21 cellular contexts compared by ENCODE assay signal in the genomic region with DNA sequence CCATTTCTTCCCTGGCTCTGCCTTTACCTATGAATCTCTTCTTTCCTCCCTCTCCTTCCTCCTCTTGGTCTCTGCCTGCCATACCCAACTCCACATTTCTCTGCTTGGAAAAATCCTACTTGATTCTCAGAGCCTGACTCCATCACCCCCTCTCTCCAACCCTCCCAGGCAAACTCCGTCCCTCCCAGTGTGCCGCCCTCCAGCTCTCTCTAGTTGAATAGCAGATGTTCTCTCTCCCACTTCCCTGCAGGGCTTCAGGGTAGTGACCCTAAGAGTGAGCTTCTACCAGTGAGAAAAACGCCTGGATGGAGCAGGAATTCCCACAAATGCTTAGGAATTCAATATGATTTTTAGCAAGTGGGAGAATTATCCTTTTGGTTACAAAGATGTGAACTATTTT.
"Had no signal": no experiment of that assay in that cellular context is flagged by ENCODE, and none has a peak within 500 bp of the region (broad histone marks: within the 10 kb centered on the region; RNA-seq: fewer than 3 reads in every experiment).

No MANE protein-coding gene starts in this region.

- H3K27ac ChIP-seq: body of pancreas, dorsolateral prefrontal cortex, lower lobe of right lung, psoas muscle, SJSA1, suprapubic skin had no signal

- H3K4me3 Mint-ChIP-seq: activated CD8-positive, alpha-beta T cell treated with anti-CD3 and anti-CD28 coated beads, Interleukin-2, amount 10 ng/mL, durations not matched to agents 7 days and 5 days; activated naive CD8-positive, alpha-beta T cell treated with anti-CD3 and anti-CD28 coated beads, Interleukin-2, amount 10 ng/mL, durations not matched to agents 7 days and 5 days; activated T-cell treated with anti-CD3 and anti-CD28 coated beads, Interleukin-2, amount 50 U/mL, for 4 hours; stimulated activated naive CD8-positive, alpha-beta T cell treated with anti-CD3 and anti-CD28 coated beads, Interleukin-15, amount 100 ng/mL, for 72 hours; T-helper 1 cell treated with Interleukin-12 subunit alpha and Interleukin-12 subunit beta and Interleukin-4 antibody, amounts not matched to agents 30 μg/mL and 1 μg/mL, for 36 hours had no signal

- DNase-seq: activated CD4-positive, alpha-beta T cell treated with anti-CD3 and anti-CD28 coated beads for 48 hours; activated CD8-positive, alpha-beta T cell treated with anti-CD3 and anti-CD28 coated beads, Interleukin-2, amount 10 ng/mL, durations not matched to agents 7 days and 5 days; activated gamma-delta T cell treated with Interleukin-2 at 50 U/mL for 16 hours; activated naive CD8-positive, alpha-beta T cell treated with anti-CD3 and anti-CD28 coated beads, Interleukin-2, amount 10 ng/mL, durations not matched to agents 7 days and 5 days; activated T-cell treated with anti-CD3 and anti-CD28 coated beads, Interleukin-2, amount 50 U/mL, for 4 hours; body of pancreas; central memory CD4-positive, alpha-beta T cell; dorsolateral prefrontal cortex; erythroblast; foreskin melanocyte; glutamatergic neuron; hippocampal formation; lower lobe of right lung; psoas muscle; right cardiac atrium; stimulated activated naive CD8-positive, alpha-beta T cell treated with anti-CD3 and anti-CD28 coated beads, Interleukin-15, amount 100 ng/mL, for 72 hours; trophoblast cell had no signal

- H3K36me3 Mint-ChIP-seq: natural killer cell treated with Interleukin-12 subunit alpha and Interleukin-12 subunit beta and Interleukin-15 and Interleukin-18, amount 100 ng/mL, for 72 hours had no signal

- ATAC-seq: activated CD8-positive, alpha-beta T cell treated with anti-CD3 and anti-CD28 coated beads, Interleukin-2, amount 10 ng/mL, durations not matched to agents 7 days and 5 days; activated T-cell treated with anti-CD3 and anti-CD28 coated beads, Interleukin-2, amount 50 U/mL, for 4 hours; body of pancreas; natural killer cell treated with Interleukin-12 subunit alpha and Interleukin-12 subunit beta and Interleukin-15 and Interleukin-18, amount 100 ng/mL, for 72 hours; psoas muscle; right cardiac atrium; stimulated activated naive CD8-positive, alpha-beta T cell treated with anti-CD3 and anti-CD28 coated beads, Interleukin-15, amount 100 ng/mL, for 72 hours had no signal

- H3K4me3 ChIP-seq: body of pancreas, dorsolateral prefrontal cortex, lower lobe of right lung, psoas muscle, SJSA1, suprapubic skin had no signal

- H3K9me3 ChIP-seq: body of pancreas, lower lobe of right lung, psoas muscle, SJSA1, suprapubic skin had no signal

- H3K27ac Mint-ChIP-seq: activated naive CD8-positive, alpha-beta T cell treated with anti-CD3 and anti-CD28 coated beads, Interleukin-2, amount 10 ng/mL, durations not matched to agents 7 days and 5 days; natural killer cell treated with Interleukin-12 subunit alpha and Interleukin-12 subunit beta and Interleukin-15 and Interleukin-18, amount 100 ng/mL, for 72 hours; stimulated activated naive CD8-positive, alpha-beta T cell treated with anti-CD3 and anti-CD28 coated beads, Interleukin-15, amount 100 ng/mL, for 72 hours had no signal

- H3K36me3 ChIP-seq: lower lobe of right lung, suprapubic skin had no signal

- H3K4me1 ChIP-seq: psoas muscle had no signal

- H3K27me3 ChIP-seq: body of pancreas, dorsolateral prefrontal cortex, SJSA1, suprapubic skin had no signal

- H3K27me3 Mint-ChIP-seq: activated naive CD8-positive, alpha-beta T cell treated with anti-CD3 and anti-CD28 coated beads, Interleukin-2, amount 10 ng/mL, durations not matched to agents 7 days and 5 days; natural killer cell treated with Interleukin-12 subunit alpha and Interleukin-12 subunit beta and Interleukin-15 and Interleukin-18, amount 100 ng/mL, for 72 hours; stimulated activated naive CD8-positive, alpha-beta T cell treated with anti-CD3 and anti-CD28 coated beads, Interleukin-15, amount 100 ng/mL, for 72 hours had no signal

- H3K9me3 Mint-ChIP-seq: activated naive CD8-positive, alpha-beta T cell treated with anti-CD3 and anti-CD28 coated beads, Interleukin-2, amount 10 ng/mL, durations not matched to agents 7 days and 5 days; activated T-cell treated with anti-CD3 and anti-CD28 coated beads, Interleukin-2, amount 50 U/mL, for 4 hours; natural killer cell treated with Interleukin-12 subunit alpha and Interleukin-12 subunit beta and Interleukin-15 and Interleukin-18, amount 100 ng/mL, for 72 hours; stimulated activated naive CD8-positive, alpha-beta T cell treated with anti-CD3 and anti-CD28 coated beads, Interleukin-15, amount 100 ng/mL, for 72 hours; T-helper 1 cell treated with Interleukin-12 subunit alpha and Interleukin-12 subunit beta and Interleukin-4 antibody, amounts not matched to agents 30 μg/mL and 1 μg/mL, for 36 hours had no signal
